In genomic region chr11:69700278-69701140, GRCh38 we compare ENCODE assay signal across 2 cellular contexts.
TF ChIP-seq lines count a peak whose summit lies in the region.

No MANE protein-coding gene starts in this region.

TF ChIP-seq in K562, 482 proteins besides CTCF, POLR2A, EP300 and RAD21 (continued from another document and continues in another):
- TF ChIP-seq PKNOX1 (IDR thresholded peaks at IDR 0.05) (peak; percentile 46; the same call in 1 of the 2 replicates), TRIM24 (IDR thresholded peaks at IDR 0.05) (peak; percentile 60 to 70; a peak in 2 of 4 replicates), CBX3 (IDR thresholded peaks at IDR 0.05; ENCODE audit: borderline replicate concordance in 1 of 2, low read length in 2 of 2) (peak in 1 of 2 experiments; percentile 47; a peak in 1 of 3 replicates), HDAC1 (IDR thresholded peaks at IDR 0.05) (peak in 1 of 2 experiments; percentile 35; a peak in 1 of 4 replicates), ETV1 (tag; conservative IDR thresholded peaks at IDR 0.05; ENCODE audit: low read depth) (peak; percentile 82), CREB3L1 (IDR thresholded peaks at IDR 0.05; ENCODE audit: borderline replicate concordance, low read depth) (no peak), MCM2 (IDR thresholded peaks at IDR 0.05; ENCODE audit: low read depth) (no peak), ZFP36 (IDR thresholded peaks at IDR 0.05; ENCODE audit: low read depth, low read length, partially characterized antibody) (peak; percentile 32), TEAD4 (IDR thresholded peaks at IDR 0.05; ENCODE audit: low read length) (peak; percentile 78), TEAD4 (CRISPR knock-in tag; IDR thresholded peaks at IDR 0.05; ENCODE audit: borderline replicate concordance) (no peak), MYNN (IDR thresholded peaks at IDR 0.05) (0 out of 2 replicates have a peak, but pooled peaks have one; percentile 15), MYNN (CRISPR knock-in tag; IDR thresholded peaks at IDR 0.05) (no peak), PML (IDR thresholded peaks at IDR 0.05; ENCODE audit: low read length) (peak; percentile 75), TBL1XR1 (IDR thresholded peaks at IDR 0.05; ENCODE audit: low read length in 2 of 2) (0 out of 4 replicates have a peak, but pooled peaks of 1 of the 2 experiments have one; percentile 9), STAT5A (IDR thresholded peaks at IDR 0.05; ENCODE audit: borderline replicate concordance, low read length) (peak; percentile 55), CXXC5 (CRISPR knock-in tag; IDR thresholded peaks at IDR 0.05) (peak; percentile 33), ZNF41 (CRISPR knock-in tag; conservative IDR thresholded peaks at IDR 0.05) (no peak), GABPB1 (CRISPR knock-in tag; IDR thresholded peaks at IDR 0.05) (no peak), PHF21A (IDR thresholded peaks at IDR 0.05; ENCODE audit: borderline replicate concordance, low read depth) (peak; percentile 70; the same call in 1 of the 2 replicates), TARDBP (IDR thresholded peaks at IDR 0.05) (0 out of 2 replicates have a peak, but pooled peaks have one; percentile 62), NFIC (IDR thresholded peaks at IDR 0.05) (peak; percentile 95), NRF1 (conservative IDR thresholded peaks at IDR 0.05 in 1 of 2, IDR thresholded peaks at IDR 0.05 in 1 of 2) (0 out of 4 replicates have a peak, but pooled peaks of 1 of the 2 experiments have one; percentile 23), TAL1 (IDR thresholded peaks at IDR 0.05) (peak; percentile 73), MTA3 (IDR thresholded peaks at IDR 0.05; ENCODE audit: borderline replicate concordance) (0 out of 2 replicates have a peak, but pooled peaks have one; percentile 58), DPF2 (IDR thresholded peaks at IDR 0.05) (peak; percentile 72), SMARCA4 (IDR thresholded peaks at IDR 0.05) (0 out of 2 replicates have a peak, but pooled peaks have one; percentile 45), KDM1A (IDR thresholded peaks at IDR 0.05) (peak; percentile 79 to 85), ZFX (CRISPR knock-in tag; IDR thresholded peaks at IDR 0.05) (peak; percentile 26; the same call in 1 of the 2 replicates), ZNF764 (CRISPR knock-in tag; IDR thresholded peaks at IDR 0.05; ENCODE audit: low read depth) (no peak), CBFA2T2 (conservative IDR thresholded peaks at IDR 0.05) (peak; percentile 84), RNF2 (IDR thresholded peaks at IDR 0.05) (peak; percentile 59; the same call in 1 of the 2 replicates), NCOR1 (IDR thresholded peaks at IDR 0.05) (peak; percentile 65), TFAP4 (CRISPR knock-in tag; IDR thresholded peaks at IDR 0.05; ENCODE audit: borderline replicate concordance) (peak; percentile 91), KLF16 (IDR thresholded peaks at IDR 0.05) (peak; percentile 73), RCOR1 (IDR thresholded peaks at IDR 0.05; ENCODE audit: borderline replicate concordance in 1 of 2, low read depth in 2 of 2, low read length in 2 of 2) (peak; percentile 11 to 91; a peak in 3 of 4 replicates), MBD2 (IDR thresholded peaks at IDR 0.05; ENCODE audit: borderline replicate concordance, low read depth) (no peak), ZSCAN29 (IDR thresholded peaks at IDR 0.05) (no peak), CBFA2T3 (IDR thresholded peaks at IDR 0.05) (peak; percentile 90), VEZF1 (CRISPR knock-in tag; IDR thresholded peaks at IDR 0.05) (peak; percentile 12; the same call in 1 of the 2 replicates), TCF3 (CRISPR knock-in tag; IDR thresholded peaks at IDR 0.05) (peak; percentile 56)

TF ChIP-seq in HepG2, 621 proteins besides CTCF, POLR2A, EP300 and RAD21 (continued from another document and continues in another):
- TF ChIP-seq ZGPAT (CRISPR knock-in tag; IDR thresholded peaks at IDR 0.05) (peak; percentile 80), NR0B2 (CRISPR knock-in tag; IDR thresholded peaks at IDR 0.05) (0 out of 2 replicates have a peak, but pooled peaks have one; percentile 56), TCF7 (IDR thresholded peaks at IDR 0.05; ENCODE audit: low read depth) (0 out of 2 replicates have a peak, but pooled peaks have one; percentile 41), SALL1 (CRISPR knock-in tag; IDR thresholded peaks at IDR 0.05) (peak; percentile 81), DNMT1 (CRISPR knock-in tag; IDR thresholded peaks at IDR 0.05) (no peak), ZNF841 (CRISPR knock-in tag; IDR thresholded peaks at IDR 0.05; ENCODE audit: borderline replicate concordance) (no peak), ARID5B (CRISPR knock-in tag; IDR thresholded peaks at IDR 0.05) (peak; percentile 63; the same call in 1 of the 2 replicates), ZMYM2 (CRISPR knock-in tag; IDR thresholded peaks at IDR 0.05) (no peak), LCORL (IDR thresholded peaks at IDR 0.05) (no peak), LCORL (CRISPR knock-in tag; IDR thresholded peaks at IDR 0.05) (peak; percentile 77), ZNF574 (CRISPR knock-in tag; IDR thresholded peaks at IDR 0.05) (0 out of 2 replicates have a peak, but pooled peaks have one; percentile 47), ZNF326 (CRISPR knock-in tag; IDR thresholded peaks at IDR 0.05; ENCODE audit: borderline replicate concordance) (no peak), MED1 (CRISPR knock-in tag; IDR thresholded peaks at IDR 0.05) (peak; percentile 33; the same call in 1 of the 2 replicates), KLF11 (CRISPR knock-in tag; IDR thresholded peaks at IDR 0.05) (peak; percentile 48; the same call in 1 of the 2 replicates), NFATC3 (CRISPR knock-in tag; IDR thresholded peaks at IDR 0.05) (no peak), ZFP41 (CRISPR knock-in tag; IDR thresholded peaks at IDR 0.05; ENCODE audit: borderline replicate concordance) (no peak), KLF16 (CRISPR knock-in tag; IDR thresholded peaks at IDR 0.05) (0 out of 4 replicates have a peak, but pooled peaks of 1 of the 2 experiments have one; percentile 51), CREB3 (CRISPR knock-in tag; IDR thresholded peaks at IDR 0.05) (no peak), ZHX2 (IDR thresholded peaks at IDR 0.05; ENCODE audit: low read depth) (0 out of 2 replicates have a peak, but pooled peaks have one; percentile 39), ZHX2 (CRISPR knock-in tag; IDR thresholded peaks at IDR 0.05; ENCODE audit: borderline replicate concordance) (no peak), KAT8 (CRISPR knock-in tag; IDR thresholded peaks at IDR 0.05) (peak; percentile 65; the same call in 1 of the 2 replicates), XRCC5 (optimal IDR thresholded peaks at IDR 0.05; ENCODE audit: low read length) (peak; percentile 30), HMG20B (CRISPR knock-in tag; conservative IDR thresholded peaks at IDR 0.05) (no peak), ZNF891 (CRISPR knock-in tag; IDR thresholded peaks at IDR 0.05) (no peak), SATB2 (CRISPR knock-in tag; IDR thresholded peaks at IDR 0.05) (no peak), ZNF317 (CRISPR knock-in tag; IDR thresholded peaks at IDR 0.05) (0 out of 2 replicates have a peak, but pooled peaks have one; percentile 34), ETV5 (CRISPR knock-in tag; IDR thresholded peaks at IDR 0.05; ENCODE audit: borderline replicate concordance) (peak; percentile 83), MIER3 (CRISPR knock-in tag; IDR thresholded peaks at IDR 0.05; ENCODE audit: borderline replicate concordance) (no peak), HMGA1 (CRISPR knock-in tag; conservative IDR thresholded peaks at IDR 0.05) (no peak)
